23 cellular contexts compared by ENCODE assay signal in genomic region chr16:69440236-69440635, GRCh38. TPM values are rescaled to one million over a fixed set of nuclear protein-coding genes. Genes with fewer than 3 reads are reported as not detected.
A peak's percentile ranks its signal among the peaks of the same experiment; 100 is the strongest.
DNase-seq lines count a peak whose midpoint lies in the region; ATAC-seq and TF ChIP-seq lines count a peak whose summit lies in the region.
"Had no signal": no experiment of that assay in that cellular context is flagged by ENCODE, and none has a peak within 500 bp of the region (broad histone marks: within the 10 kb centered on the region; RNA-seq: fewer than 3 reads in every experiment).

No MANE protein-coding gene starts in this region.

- H3K9me3 Mint-ChIP-seq in activated CD8-positive, alpha-beta memory T cell treated with anti-CD3 and anti-CD28 coated beads, Interleukin-2, amount 10 ng/mL, durations not matched to agents 7 days and 5 days (ENCODE audit: low read depth), result no peaks in the 10 kb centered on the region
- no peaks in the 10 kb centered on the region for H3K9me3 Mint-ChIP-seq in chondrocyte (ENCODE audit: low read depth)
- H3K9me3 Mint-ChIP-seq in natural killer cell, result no peaks in the 10 kb centered on the region
- H3K9me3 Mint-ChIP-seq: GM23338 had no signal

- peak overlapping the region; percentile 36; the same call in 1 of the 2 replicates for H3K27ac ChIP-seq in Panc1 (ENCODE audit: low read length)
- H3K27ac ChIP-seq in SK-N-SH (ENCODE audit: low read depth in 2 of 2, low read length in 1 of 2), result no peak overlapping the region
- H3K27ac ChIP-seq: BLaER1, breast epithelium, HL-60, parathyroid adenoma, right lobe of liver, SJCRH30, upper lobe of right lung had no signal

- no peak overlapping the region for H3K4me3 Mint-ChIP-seq in activated CD8-positive, alpha-beta memory T cell treated with anti-CD3 and anti-CD28 coated beads, Interleukin-2, amount 10 ng/mL, durations not matched to agents 7 days and 5 days
- H3K4me3 Mint-ChIP-seq in chondrocyte (ENCODE audit: unreplicated experiment) (no peak overlapping the region), natural killer cell (no peak overlapping the region)
- H3K4me3 Mint-ChIP-seq: GM23338, nephron progenitor cell had no signal

- peaks cover 62% of the 10 kb centered on the region for H3K4me1 Mint-ChIP-seq in activated CD8-positive, alpha-beta memory T cell treated with anti-CD3 and anti-CD28 coated beads, Interleukin-2, amount 10 ng/mL, durations not matched to agents 7 days and 5 days
- H3K4me1 Mint-ChIP-seq in chondrocyte (ENCODE audit: low read depth) (peaks cover 23% of the 10 kb centered on the region), natural killer cell (peaks cover 49 to 66% of the 10 kb centered on the region in 2 donors)
- H3K4me1 Mint-ChIP-seq: GM23338, nephron progenitor cell had no signal

- H3K36me3 Mint-ChIP-seq in activated CD8-positive, alpha-beta memory T cell treated with anti-CD3 and anti-CD28 coated beads, Interleukin-2, amount 10 ng/mL, durations not matched to agents 7 days and 5 days, result peaks cover 31% of the 10 kb centered on the region
- H3K36me3 Mint-ChIP-seq in chondrocyte (ENCODE audit: low read depth) (peaks cover 1% of the 10 kb centered on the region), natural killer cell (no peaks in the 10 kb centered on the region)

- in situ Hi-C loops in Panc1 (cut with HindIII; ENCODE audit: low pct_unique_long_range_greater_than_20kb, low sequenced_read_pairs), result no loop called here

- no peak overlapping the region for H3K9ac ChIP-seq in SK-N-SH
- H3K9ac ChIP-seq: BLaER1, parathyroid adenoma had no signal

- intact Hi-C loops in Panc1 (cut with micrococcal nuclease; ENCODE audit: unreplicated experiment) (no loop called here), natural killer cell (cut with micrococcal nuclease) (no loop called here)

- peaks cover 96% of the 10 kb centered on the region for H3K79me2 ChIP-seq in SK-N-SH (ENCODE audit: insufficient read depth)

- no peaks in the 10 kb centered on the region for H4K20me1 ChIP-seq in SK-N-SH (ENCODE audit: insufficient read depth)

- peak overlapping the region; percentile 59 for H3K27ac Mint-ChIP-seq in activated CD8-positive, alpha-beta memory T cell treated with anti-CD3 and anti-CD28 coated beads, Interleukin-2, amount 10 ng/mL, durations not matched to agents 7 days and 5 days
- H3K27ac Mint-ChIP-seq in chondrocyte (ENCODE audit: unreplicated experiment) (no peak overlapping the region), natural killer cell (peak overlapping the region; percentile 68 to 82)
- H3K27ac Mint-ChIP-seq: GM23338, nephron progenitor cell had no signal

- no TSS peak for BruUV-seq in Panc1 (replicated peaks; lab: Mats Ljungman, UMichigan)

- peaks cover 7% of the 10 kb centered on the region for H3F3A ChIP-seq in SK-N-SH (replicated peaks; ENCODE audit: insufficient read depth)

- H3K4me3 ChIP-seq in Panc1 (ENCODE audit: low read depth in 2 of 2, low read length in 2 of 2), result no peak overlapping the region
- H3K4me3 ChIP-seq in SK-N-SH (ENCODE audit: low read depth in 2 of 2, low read length in 1 of 2), result no peak overlapping the region
- H3K4me3 ChIP-seq: BLaER1, breast epithelium, GM23338, right lobe of liver, SJCRH30, upper lobe of right lung had no signal

- TF ChIP-seq EP300 in SK-N-SH (IDR thresholded peaks at IDR 0.05; ENCODE audit: borderline replicate concordance in 1 of 2, low read depth in 1 of 2, low read length in 1 of 2), result no peak

- TF ChIP-seq RAD21 in SK-N-SH (IDR thresholded peaks at IDR 0.05; ENCODE audit: low read length), result no peak

- no peak overlapping the region for H3K4me2 ChIP-seq in SK-N-SH
- H3K4me2 ChIP-seq: BLaER1, GM23338 had no signal

- no peaks in the 10 kb centered on the region for H3K27me3 ChIP-seq in Panc1 (ENCODE audit: control insufficient read depth, insufficient read depth, low read length)
- no peaks in the 10 kb centered on the region for H3K27me3 ChIP-seq in SK-N-SH (ENCODE audit: insufficient read depth)
- H3K27me3 ChIP-seq: BLaER1, breast epithelium, right lobe of liver, SJCRH30, upper lobe of right lung had no signal

- POLR2A ChIA-PET in Panc1 (lab: Charles Lee), result no interaction called here
- POLR2A ChIA-PET in SK-N-SH (lab: Yijun Ruan, JAX), result no interaction called here

- TF ChIP-seq CTCF in Panc1 (IDR thresholded peaks at IDR 0.05), result no peak
- peak; percentile 38 for TF ChIP-seq CTCF in chondrocyte (IDR thresholded peaks at IDR 0.05)
- peak; percentile 12 for TF ChIP-seq CTCF in natural killer cell (IDR thresholded peaks at IDR 0.05)
- TF ChIP-seq CTCF in SK-N-SH (IDR thresholded peaks at IDR 0.05), result no peak

- no peak for DNase-seq in activated CD8-positive, alpha-beta memory T cell treated with anti-CD3 and anti-CD28 coated beads, Interleukin-2, amount 10 ng/mL, durations not matched to agents 7 days and 5 days
- DNase-seq in activated CD8-positive, alpha-beta memory T cell treated with anti-CD3 and anti-CD28 coated beads for 24 hours, result no peak
- DNase-seq in Panc1 (ENCODE audit: low read depth, low spot score), result no peak
- no peak for DNase-seq in chondrocyte (ENCODE audit: low spot score)
- no peak for DNase-seq in natural killer cell
- no peak for DNase-seq in SK-N-SH
- DNase-seq in DMS153 treated with DMSO at 0.1 percent for 48 hours (lab: John Stamatoyannopoulos, UW; ENCODE audit: unreplicated experiment), result no peak
- DNase-seq in hypothalamus (lab: John Stamatoyannopoulos, UW), result no peak
- DNase-seq: activated CD4-positive, CD25-positive, alpha-beta regulatory T cell; amniotic stem cell; cortex of kidney; EL; NCI-H1105 treated with DMSO at 0.1 percent for 48 hours; NCI-H2081 treated with DMSO at 0.1 percent for 48 hours; nephron progenitor cell; right lobe of liver; SJCRH30; upper lobe of right lung had no signal

- CTCF ChIA-PET in activated CD8-positive, alpha-beta memory T cell treated with anti-CD3 and anti-CD28 coated beads, Interleukin-2, amount 10 ng/mL, durations not matched to agents 7 days and 5 days (lab: Charles Lee), result no interaction called here
- CTCF ChIA-PET in Panc1 (lab: Charles Lee), result no interaction called here
- CTCF ChIA-PET in SK-N-SH (lab: Yijun Ruan, JAX), result no interaction called here

- WGBS in SK-N-SH (ENCODE audit: low lambda C conversion rate), result 5% methylated on average over 1 of the region's 1 CpG

- H3K36me3 ChIP-seq in Panc1 (ENCODE audit: control insufficient read depth, insufficient read depth, low read length) (peaks cover 4% of the 10 kb centered on the region; the same call in 1 of the 2 replicates), SK-N-SH (replicated peaks in 1 of 2; ENCODE audit: control insufficient read depth in 1 of 2, insufficient read depth in 2 of 2, low read length in 1 of 2) (peaks cover 2 to 6% of the 10 kb centered on the region in 2 experiments)
- H3K36me3 ChIP-seq: breast epithelium, right lobe of liver, SJCRH30 had no signal

- no peak overlapping the region for H2AFZ ChIP-seq in SK-N-SH (ENCODE audit: low read depth)
- H2AFZ ChIP-seq: GM23338, parathyroid adenoma had no signal

- no peaks in the 10 kb centered on the region for H3K9me2 ChIP-seq in SK-N-SH

- H3K4me1 ChIP-seq in Panc1 (ENCODE audit: control insufficient read depth, insufficient read depth, low read length) (peaks cover 55% of the 10 kb centered on the region), SK-N-SH (ENCODE audit: control insufficient read depth in 1 of 2, insufficient read depth in 2 of 2, low read depth in 1 of 2, low read length in 1 of 2) (peaks cover 4% of the 10 kb centered on the region in 2 experiments; a peak in 3 of 4 replicates)
- H3K4me1 ChIP-seq: SJCRH30 had no signal

- no peaks in the 10 kb centered on the region for H3K27me3 Mint-ChIP-seq in activated CD8-positive, alpha-beta memory T cell treated with anti-CD3 and anti-CD28 coated beads, Interleukin-2, amount 10 ng/mL, durations not matched to agents 7 days and 5 days
- H3K27me3 Mint-ChIP-seq in chondrocyte (ENCODE audit: low read depth) (no peaks in the 10 kb centered on the region), natural killer cell (ENCODE audit: low read depth in 2 of 2) (no peaks in the 10 kb centered on the region)

- H3K9me3 ChIP-seq in Panc1 (ENCODE audit: control insufficient read depth, insufficient read depth, low read depth, low read length) (no peaks in the 10 kb centered on the region), SK-N-SH (no peaks in the 10 kb centered on the region)
- H3K9me3 ChIP-seq: BLaER1, breast epithelium, right lobe of liver, SJCRH30, upper lobe of right lung had no signal

- no peak for ATAC-seq in activated CD8-positive, alpha-beta memory T cell treated with anti-CD3 and anti-CD28 coated beads, Interleukin-2, amount 10 ng/mL, durations not matched to agents 7 days and 5 days
- ATAC-seq in Panc1, result no peak
- ATAC-seq in natural killer cell, result peak; percentile 41 to 56 (median 53)
- ATAC-seq: GM23338, right lobe of liver, upper lobe of right lung had no signal

TF ChIP-seq in SK-N-SH, 30 proteins besides CTCF, POLR2A, EP300 and RAD21 (continues in another document):
- TF ChIP-seq GATA2 (CRISPR knock-in tag; IDR thresholded peaks at IDR 0.05), result no peak
- no peak for TF ChIP-seq MXI1 (IDR thresholded peaks at IDR 0.05; ENCODE audit: low read depth, low read length)
- TF ChIP-seq JUND (IDR thresholded peaks at IDR 0.05), result no peak
- TF ChIP-seq SIN3A (IDR thresholded peaks at IDR 0.05; ENCODE audit: borderline replicate concordance, low read depth, low read length), result no peak
- TF ChIP-seq RCOR1 (IDR thresholded peaks at IDR 0.05; ENCODE audit: low read length), result no peak
- no peak for TF ChIP-seq GABPA (IDR thresholded peaks at IDR 0.05; ENCODE audit: low read depth)
- TF ChIP-seq TAF1 (IDR thresholded peaks at IDR 0.05; ENCODE audit: borderline replicate concordance, low read depth, low read length), result no peak
- no peak for TF ChIP-seq SMC3 (IDR thresholded peaks at IDR 0.05; ENCODE audit: low read depth, low read length)

RNA-seq across cellular contexts. Expression of gene CYB5B, which starts 15.8 kb away (rescaled TPM):
- 100 to 1,000 TPM; 149 to 189 TPM for total RNA-seq in activated CD8-positive, alpha-beta memory T cell treated with anti-CD3 and anti-CD28 coated beads, Interleukin-2, amount 10 ng/mL, durations not matched to agents 7 days and 5 days
- total RNA-seq in Panc1 (2021; ENCODE audit: unreplicated experiment), result 326 TPM
- polyA plus RNA-seq in Panc1 (2012; ENCODE audit: insufficient read length), result 396 TPM
- 67.3 to 75.5 TPM (median 71.8 TPM) in 3 replicates for total RNA-seq in chondrocyte
- 100 to 1,000 TPM in 1 of 3 donors, 10 to 100 TPM in 2; 73.1 to 106 (median 88.4) TPM for total RNA-seq in natural killer cell
- polyA plus RNA-seq in SK-N-SH (2012; rRNA removed), result 64.4 and 86.1 TPM in 2 replicates
- polyA plus RNA-seq in SK-N-SH (2012; cell fraction: cytosol; rRNA removed), result 65.8 and 78.1 TPM in 2 replicates
- 15.2 and 43.7 TPM in 2 replicates for polyA plus RNA-seq in SK-N-SH (2012; cell fraction: nucleus; rRNA removed)

RNA-seq across cellular contexts. Expression of gene TERF2, which starts 54.4 kb away (rescaled TPM):
- total RNA-seq in activated CD8-positive, alpha-beta memory T cell treated with anti-CD3 and anti-CD28 coated beads, Interleukin-2, amount 10 ng/mL, durations not matched to agents 7 days and 5 days, result 10 to 100 TPM; 48.7 to 58.2 TPM
- 27.9 TPM for total RNA-seq in Panc1 (2021; ENCODE audit: unreplicated experiment)
- 48.8 TPM for polyA plus RNA-seq in Panc1 (2012; ENCODE audit: insufficient read length)
- total RNA-seq in chondrocyte, result 27.1 to 27.9 TPM (median 27.7 TPM) in 3 replicates
- total RNA-seq in natural killer cell, result 10 to 100 TPM; 35.0 to 44.2 (median 36.6) TPM
- polyA plus RNA-seq in SK-N-SH (2012; rRNA removed), result 12.3 and 14.2 TPM in 2 replicates
- polyA plus RNA-seq in SK-N-SH (2012; cell fraction: cytosol; rRNA removed), result 14.4 and 14.5 TPM in 2 replicates
- polyA plus RNA-seq in SK-N-SH (2012; cell fraction: nucleus; rRNA removed), result 12.6 and 13.6 TPM in 2 replicates

Comparison
In these comparisons a context has a peak if more than half of its experiments do, and no peak if none do; other contexts are left out.
1. ATAC-seq: peak in natural killer cell (3 of 3); none in activated CD8-positive, alpha-beta memory T cell treated with anti-CD3 and anti-CD28 coated beads, Interleukin-2, amount 10 ng/mL, durations not matched to agents 7 days and 5 days (single experiment) and Panc1 (single experiment).
2. CTCF ChIP-seq: peak in chondrocyte (single experiment) and natural killer cell (single experiment); none in Panc1 (single experiment) and SK-N-SH (single experiment).